Comparison of ENCODE assay signal across 1 cellular context in the genomic region with DNA sequence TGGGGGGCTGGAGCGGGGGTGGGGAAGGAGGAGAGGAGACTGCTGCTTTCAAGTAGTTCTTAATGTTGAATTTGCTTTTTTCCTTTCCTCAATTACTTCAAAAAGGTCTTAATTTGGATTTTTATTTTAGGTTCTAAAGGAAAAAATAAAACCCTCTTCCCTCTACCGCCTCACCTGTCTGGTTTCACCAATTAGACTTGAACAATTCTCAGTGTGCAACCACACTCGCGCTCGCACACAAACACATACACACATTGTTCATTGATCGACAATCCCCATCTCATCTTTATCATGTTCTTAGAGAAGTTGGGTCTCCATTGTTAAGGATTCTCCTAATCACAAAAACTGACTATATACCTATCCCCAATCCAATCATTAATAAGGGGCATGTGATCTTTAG.
TF ChIP-seq lines count a peak whose summit lies in the region.

No MANE protein-coding gene starts in this region.

TF ChIP-seq in GM23338, 12 proteins besides CTCF, POLR2A, EP300 and RAD21 (continued from another document):
- TF ChIP-seq, protein P1, sequence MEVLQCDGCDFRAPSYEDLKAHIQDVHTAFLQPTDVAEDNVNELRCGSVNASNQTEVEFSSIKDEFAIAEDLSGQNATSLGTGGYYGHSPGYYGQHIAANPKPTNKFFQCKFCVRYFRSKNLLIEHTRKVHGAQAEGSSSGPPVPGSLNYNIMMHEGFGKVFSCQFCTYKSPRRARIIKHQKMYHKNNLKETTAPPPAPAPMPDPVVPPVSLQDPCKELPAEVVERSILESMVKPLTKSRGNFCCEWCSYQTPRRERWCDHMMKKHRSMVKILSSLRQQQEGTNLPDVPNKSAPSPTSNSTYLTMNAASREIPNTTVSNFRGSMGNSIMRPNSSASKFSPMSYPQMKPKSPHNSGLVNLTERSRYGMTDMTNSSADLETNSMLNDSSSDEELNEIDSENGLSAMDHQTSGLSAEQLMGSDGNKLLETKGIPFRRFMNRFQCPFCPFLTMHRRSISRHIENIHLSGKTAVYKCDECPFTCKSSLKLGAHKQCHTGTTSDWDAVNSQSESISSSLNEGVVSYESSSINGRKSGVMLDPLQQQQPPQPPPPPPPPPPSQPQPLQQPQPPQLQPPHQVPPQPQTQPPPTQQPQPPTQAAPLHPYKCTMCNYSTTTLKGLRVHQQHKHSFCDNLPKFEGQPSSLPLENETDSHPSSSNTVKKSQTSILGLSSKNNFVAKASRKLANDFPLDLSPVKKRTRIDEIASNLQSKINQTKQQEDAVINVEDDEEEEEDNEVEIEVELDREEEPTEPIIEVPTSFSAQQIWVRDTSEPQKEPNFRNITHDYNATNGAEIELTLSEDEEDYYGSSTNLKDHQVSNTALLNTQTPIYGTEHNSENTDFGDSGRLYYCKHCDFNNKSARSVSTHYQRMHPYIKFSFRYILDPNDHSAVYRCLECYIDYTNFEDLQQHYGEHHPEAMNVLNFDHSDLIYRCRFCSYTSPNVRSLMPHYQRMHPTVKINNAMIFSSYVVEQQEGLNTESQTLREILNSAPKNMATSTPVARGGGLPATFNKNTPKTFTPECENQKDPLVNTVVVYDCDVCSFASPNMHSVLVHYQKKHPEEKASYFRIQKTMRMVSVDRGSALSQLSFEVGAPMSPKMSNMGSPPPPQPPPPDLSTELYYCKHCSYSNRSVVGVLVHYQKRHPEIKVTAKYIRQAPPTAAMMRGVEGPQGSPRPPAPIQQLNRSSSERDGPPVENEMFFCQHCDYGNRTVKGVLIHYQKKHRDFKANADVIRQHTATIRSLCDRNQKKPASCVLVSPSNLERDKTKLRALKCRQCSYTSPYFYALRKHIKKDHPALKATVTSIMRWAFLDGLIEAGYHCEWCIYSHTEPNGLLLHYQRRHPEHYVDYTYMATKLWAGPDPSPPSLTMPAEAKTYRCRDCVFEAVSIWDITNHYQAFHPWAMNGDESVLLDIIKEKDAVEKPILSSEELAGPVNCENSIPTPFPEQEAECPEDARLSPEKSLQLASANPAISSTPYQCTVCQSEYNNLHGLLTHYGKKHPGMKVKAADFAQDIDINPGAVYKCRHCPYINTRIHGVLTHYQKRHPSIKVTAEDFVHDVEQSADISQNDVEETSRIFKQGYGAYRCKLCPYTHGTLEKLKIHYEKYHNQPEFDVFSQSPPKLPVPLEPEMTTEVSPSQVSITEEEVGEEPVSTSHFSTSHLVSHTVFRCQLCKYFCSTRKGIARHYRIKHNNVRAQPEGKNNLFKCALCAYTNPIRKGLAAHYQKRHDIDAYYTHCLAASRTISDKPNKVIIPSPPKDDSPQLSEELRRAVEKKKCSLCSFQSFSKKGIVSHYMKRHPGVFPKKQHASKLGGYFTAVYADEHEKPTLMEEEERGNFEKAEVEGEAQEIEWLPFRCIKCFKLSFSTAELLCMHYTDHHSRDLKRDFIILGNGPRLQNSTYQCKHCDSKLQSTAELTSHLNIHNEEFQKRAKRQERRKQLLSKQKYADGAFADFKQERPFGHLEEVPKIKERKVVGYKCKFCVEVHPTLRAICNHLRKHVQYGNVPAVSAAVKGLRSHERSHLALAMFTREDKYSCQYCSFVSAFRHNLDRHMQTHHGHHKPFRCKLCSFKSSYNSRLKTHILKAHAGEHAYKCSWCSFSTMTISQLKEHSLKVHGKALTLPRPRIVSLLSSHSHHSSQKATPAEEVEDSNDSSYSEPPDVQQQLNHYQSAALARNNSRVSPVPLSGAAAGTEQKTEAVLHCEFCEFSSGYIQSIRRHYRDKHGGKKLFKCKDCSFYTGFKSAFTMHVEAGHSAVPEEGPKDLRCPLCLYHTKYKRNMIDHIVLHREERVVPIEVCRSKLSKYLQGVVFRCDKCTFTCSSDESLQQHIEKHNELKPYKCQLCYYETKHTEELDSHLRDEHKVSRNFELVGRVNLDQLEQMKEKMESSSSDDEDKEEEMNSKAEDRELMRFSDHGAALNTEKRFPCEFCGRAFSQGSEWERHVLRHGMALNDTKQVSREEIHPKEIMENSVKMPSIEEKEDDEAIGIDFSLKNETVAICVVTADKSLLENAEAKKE (CRISPR knock-in tag; IDR thresholded peaks at IDR 0.05): no peak
- TF ChIP-seq CREB1 (CRISPR knock-in tag; IDR thresholded peaks at IDR 0.05; ENCODE audit: low read depth): no peak
TF ChIP-seq in GM23338: peak in this region for 0.
